ENCODE assay signal across 9 cellular contexts in genomic region chr3:161163297-161163696, GRCh38. TPM values are rescaled to one million over a fixed set of nuclear protein-coding genes. Genes with fewer than 3 reads are reported as not detected.
A peak's percentile ranks its signal among the peaks of the same experiment; 100 is the strongest.
DNase-seq lines count a peak whose midpoint lies in the region; ATAC-seq and TF ChIP-seq lines count a peak whose summit lies in the region.
"Had no signal": no experiment of that assay in that cellular context is flagged by ENCODE, and none has a peak within 500 bp of the region (broad histone marks: within the 10 kb centered on the region; RNA-seq: fewer than 3 reads in every experiment).

No MANE protein-coding gene starts in this region.

- TF ChIP-seq CTCF in astrocyte of the cerebellum (IDR thresholded peaks at IDR 0.05; ENCODE audit: low read depth, low read length, missing control alignments), result no peak
- no peak for TF ChIP-seq CTCF in left lung (IDR thresholded peaks at IDR 0.05)
- no peak for TF ChIP-seq CTCF in colonic mucosa (IDR thresholded peaks at IDR 0.05)

- H3K36me3 ChIP-seq in MG63 (no peaks in the 10 kb centered on the region), left lung (no peaks in the 10 kb centered on the region), colonic mucosa (no peaks in the 10 kb centered on the region)
- H3K36me3 ChIP-seq: prostate gland had no signal

- intact Hi-C loops in left lung (cut with DNase I), result no loop called here
- intact Hi-C loops in colonic mucosa (cut with DNase I), result no loop called here

- peak; percentile 95 for DNase-seq in EL
- peak; percentile 86 for DNase-seq in MG63
- DNase-seq in astrocyte of the cerebellum (ENCODE audit: low read depth), result peak; percentile 90
- DNase-seq in left lung, result no peak
- no peak for DNase-seq in colonic mucosa
- DNase-seq in NCI-H2171 treated with DMSO at 0.1 percent for 48 hours (lab: John Stamatoyannopoulos, UW), result no peak
- DNase-seq in activated CD4-positive, alpha-beta T cell treated with anti-CD3 and anti-CD28 coated beads, Interleukin-2, amount 50 U/mL, for 4 hours, result no peak
- DNase-seq in stimulated activated CD4-positive, alpha-beta T cell treated with anti-CD3 and anti-CD28 coated beads, Interleukin-1b, Interleukin-23, amount 100 ng/mL, for 48 hours, result no peak

- H3K4me1 ChIP-seq in left lung (no peaks in the 10 kb centered on the region), colonic mucosa (no peaks in the 10 kb centered on the region)
- H3K4me1 ChIP-seq: prostate gland had no signal

- H3K9ac ChIP-seq in colonic mucosa (ENCODE audit: low read depth in 2 of 2, low read length in 2 of 2), result no peak overlapping the region

- ATAC-seq in left lung, result peak; percentile 71

- no peak overlapping the region for H3K27ac ChIP-seq in left lung
- H3K27ac ChIP-seq in colonic mucosa, result no peak overlapping the region
- H3K27ac ChIP-seq: prostate gland had no signal

- H3K9me3 ChIP-seq in MG63, result peaks cover 9% of the 10 kb centered on the region
- H3K9me3 ChIP-seq in left lung, result peaks cover 0 to 17% of the 10 kb centered on the region in 2 donors
- no peaks in the 10 kb centered on the region for H3K9me3 ChIP-seq in colonic mucosa
- H3K9me3 ChIP-seq: prostate gland had no signal

- in situ Hi-C loops in astrocyte of the cerebellum (cut with HindIII; ENCODE audit: low sequenced_read_pairs), result no loop called here

- H3K27me3 ChIP-seq in MG63 (no peaks in the 10 kb centered on the region), left lung (no peaks in the 10 kb centered on the region), colonic mucosa (no peaks in the 10 kb centered on the region)

- H3K4me3 ChIP-seq in MG63 (no peak overlapping the region), astrocyte of the cerebellum (ENCODE audit: low read depth, low read length) (no peak overlapping the region), left lung (no peak overlapping the region), colonic mucosa (no peak overlapping the region)
- H3K4me3 ChIP-seq: prostate gland had no signal

RNA-seq across cellular contexts. Expression of gene NMD3, which starts 57.8 kb away (rescaled TPM):
- total RNA-seq in MG63 (2014; rRNA removed; shearing (Covaris generic); ENCODE audit: low replicate concordance), result 52.0 and 72.4 TPM in 2 replicates
- total RNA-seq in left lung (10 to 100 TPM; 44.8 to 46.4 TPM), colonic mucosa (10 to 100 TPM; 33.5 to 45.5 TPM)

RNA-seq across cellular contexts. Expression of gene B3GALNT1, which starts 58.1 kb away (rescaled TPM):
- total RNA-seq in MG63 (2014; rRNA removed; shearing (Covaris generic); ENCODE audit: low replicate concordance), result 36.9 and 70.2 TPM in 2 replicates
- total RNA-seq in left lung (10 to 100 TPM; 21.6 to 21.8 TPM), colonic mucosa (1 to 10 TPM in 1 of 2 donors, under 1 TPM in 1; 0.94 to 1.8 TPM)

Comparison
In these comparisons a context has a peak if more than half of its experiments do, and no peak if none do; other contexts are left out.
1. DNase-seq: peak in EL (single experiment), MG63 (single experiment) and astrocyte of the cerebellum (single experiment); none in left lung (0 of 2), colonic mucosa (single experiment), NCI-H2171 treated with DMSO at 0.1 percent for 48 hours (single experiment), activated CD4-positive, alpha-beta T cell treated with anti-CD3 and anti-CD28 coated beads, Interleukin-2, amount 50 U/mL, for 4 hours (0 of 2) and stimulated activated CD4-positive, alpha-beta T cell treated with anti-CD3 and anti-CD28 coated beads, Interleukin-1b, Interleukin-23, amount 100 ng/mL, for 48 hours (single experiment).
2. RNA of gene B3GALNT1, which starts 58.1 kb away (total RNA-seq): 36.9 to 70.2 TPM in MG63 and 21.6 to 21.8 TPM in left lung; 0.94 to 1.8 TPM in colonic mucosa; every median in the first group is over 4 times any median in the second.